Comparison of ENCODE assay signal across 15 cellular contexts in genomic region chr14:103889313-103890051, GRCh38. TPM values are rescaled to one million over a fixed set of nuclear protein-coding genes. Genes with fewer than 3 reads are reported as not detected.
DNase-seq lines count a peak whose midpoint lies in the region; ATAC-seq lines count a peak whose summit lies in the region.
"Had no signal": no experiment of that assay in that cellular context is flagged by ENCODE, and none has a peak within 500 bp of the region (broad histone marks: within the 10 kb centered on the region; RNA-seq: fewer than 3 reads in every experiment).

No MANE protein-coding gene starts in this region.

- DNase-seq in AG08395 (ENCODE audit: low spot score), result peak; percentile 50
- DNase-seq in M059J (ENCODE audit: low read depth), result peak; percentile 37
- peak; percentile 29 for DNase-seq in dedifferentiated amniotic fluid mesenchymal stem cell (ENCODE audit: extremely low spot score)
- peak; percentile 27 for DNase-seq in mucosa of gallbladder (ENCODE audit: low spot score)
- no peak for DNase-seq in cerebellar cortex (ENCODE audit: low spot score)
- no peak for DNase-seq in NK-92 (lab: John Stamatoyannopoulos, UW; ENCODE audit: unreplicated experiment)
- DNase-seq: activated naive CD4-positive, alpha-beta T cell; effector memory CD8-positive, alpha-beta T cell; NCI-H526 treated with DMSO at 0.1 percent for 48 hours; stimulated activated CD4-positive, alpha-beta T cell treated with anti-CD3 and anti-CD28 coated beads, Interleukin-2, amount 100 ng/mL, for 24 hours; stimulated activated naive CD8-positive, alpha-beta T cell treated with anti-CD3 and anti-CD28 coated beads, Interleukin-15, Interleukin-2, amounts not matched to agents 100 U/mL and 50 U/mL, for 24 hours; SW 1271 had no signal

- ATAC-seq in HG02885 (IDR thresholded peaks at IDR 0.05; ENCODE audit: poor library complexity, unreplicated experiment) (no peak), HG02840 (IDR thresholded peaks at IDR 0.05; ENCODE audit: low FRiP score, unreplicated experiment) (no peak)
- ATAC-seq: effector memory CD8-positive, alpha-beta T cell; stimulated activated naive CD8-positive, alpha-beta T cell treated with anti-CD3 and anti-CD28 coated beads, Interleukin-15, Interleukin-2, amounts not matched to agents 100 U/mL and 50 U/mL, for 24 hours had no signal

RNA-seq across cellular contexts. Expression of gene TDRD9, which starts 38.8 kb away (rescaled TPM):
- total RNA-seq in M059J (2014; rRNA removed; shearing (Covaris generic)), result not detected in 2 replicates
- total RNA-seq in mucosa of gallbladder, result 8.7 TPM
- total RNA-seq: neural crest cell had no signal

RNA-seq across cellular contexts. Expression of gene PPP1R13B, which starts 42.1 kb away (rescaled TPM):
- total RNA-seq in M059J (2014; rRNA removed; shearing (Covaris generic)), result 1.6 and 3.1 TPM in 2 replicates
- total RNA-seq in mucosa of gallbladder, result 54.0 TPM

RNA-seq across cellular contexts. Expression of gene RD3L, which starts 52.8 kb away (rescaled TPM):
- total RNA-seq in M059J (2014; rRNA removed; shearing (Covaris generic)), result not detected in 2 replicates
- not detected for total RNA-seq in mucosa of gallbladder
- total RNA-seq: neural crest cell had no signal

Comparison
In these comparisons a context has a peak if more than half of its experiments do, and no peak if none do; other contexts are left out.
1. DNase-seq: peak in AG08395 (single experiment), M059J (single experiment), dedifferentiated amniotic fluid mesenchymal stem cell (single experiment) and mucosa of gallbladder (single experiment); none in cerebellar cortex (single experiment) and NK-92 (single experiment).
2. RNA of gene PPP1R13B, which starts 42.1 kb away (total RNA-seq): 54.0 TPM in mucosa of gallbladder (single experiment); 1.6 to 3.1 TPM in M059J; every median in the first group is over 10 times any median in the second.